In genomic region chr7:154744226-154744860, GRCh38 we compare ENCODE assay signal across 8 cellular contexts.
DNase-seq lines count a peak whose midpoint lies in the region; ATAC-seq and TF ChIP-seq lines count a peak whose summit lies in the region.

No MANE protein-coding gene starts in this region.

- H3K27me3 ChIP-seq in WERI-Rb-1 (ENCODE audit: insufficient read depth, low read depth, severe bottlenecking) (peaks cover 90% of the 10 kb centered on the region), right atrium auricular region (no peaks in the 10 kb centered on the region)

- ATAC-seq in GM21723 (IDR thresholded peaks at IDR 0.05; ENCODE audit: unreplicated experiment) (no peak), GM21447 (IDR thresholded peaks at IDR 0.05; ENCODE audit: unreplicated experiment) (no peak)

- H3K9me3 ChIP-seq in WERI-Rb-1 (ENCODE audit: severe bottlenecking): no peaks in the 10 kb centered on the region
- H3K9me3 ChIP-seq in right atrium auricular region: no peaks in the 10 kb centered on the region

- TF ChIP-seq CTCF in WERI-Rb-1 (IDR thresholded peaks at IDR 0.05; ENCODE audit: low read depth, low read length) (peak; percentile 92), right atrium auricular region (IDR thresholded peaks at IDR 0.05) (peak; percentile 40 to 71)

- peak; percentile 3 for DNase-seq in stimulated activated CD4-positive, alpha-beta T cell treated with anti-CD3 and anti-CD28 coated beads, Interleukin-12 subunit alpha, Interleukin-12 subunit beta, amount 100 ng/mL, for 4 hours
- DNase-seq in stimulated activated CD4-positive, alpha-beta T cell treated with anti-CD3 and anti-CD28 coated beads, Interleukin-4, amount 100 ng/mL, for 24 hours: no peak
- DNase-seq in WERI-Rb-1 (peak; percentile 46), right atrium auricular region (ENCODE audit: low spot score) (no peak)
- peak in 2 of 3 donors; percentile 21 to 23 for DNase-seq in stimulated activated CD4-positive, alpha-beta T cell treated with anti-CD3 and anti-CD28 coated beads, TNF-alpha, amount 100 ng/mL, for 48 hours (ENCODE audit: low read depth in 3 of 3)

- peak; percentile 53 for TF ChIP-seq RAD21 in Ishikawa (IDR thresholded peaks at IDR 0.05; ENCODE audit: low read depth)

- TF ChIP-seq EP300 in Ishikawa (IDR thresholded peaks at IDR 0.05; ENCODE audit: borderline replicate concordance): no peak

- no peak overlapping the region for H3K4me3 ChIP-seq in WERI-Rb-1 (ENCODE audit: low read depth, low read length)
- no peak overlapping the region for H3K4me3 ChIP-seq in right atrium auricular region

- H3K36me3 ChIP-seq in WERI-Rb-1: no peaks in the 10 kb centered on the region
- H3K36me3 ChIP-seq in right atrium auricular region: no peaks in the 10 kb centered on the region

- H3K4me1 ChIP-seq in right atrium auricular region: no peaks in the 10 kb centered on the region

- H3K27ac ChIP-seq in WERI-Rb-1 (no peak overlapping the region), right atrium auricular region (no peak overlapping the region)

TF ChIP-seq in Ishikawa, 13 proteins besides CTCF, POLR2A, EP300 and RAD21:
- TF ChIP-seq TCF12 (IDR thresholded peaks at IDR 0.05; ENCODE audit: low read depth): no peak
- TF ChIP-seq, protein P1, sequence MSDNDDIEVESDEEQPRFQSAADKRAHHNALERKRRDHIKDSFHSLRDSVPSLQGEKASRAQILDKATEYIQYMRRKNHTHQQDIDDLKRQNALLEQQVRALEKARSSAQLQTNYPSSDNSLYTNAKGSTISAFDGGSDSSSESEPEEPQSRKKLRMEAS (IDR thresholded peaks at IDR 0.05): no peak
- no peak for TF ChIP-seq NFIC (IDR thresholded peaks at IDR 0.05)
- no peak for TF ChIP-seq FOXM1 (IDR thresholded peaks at IDR 0.05; ENCODE audit: borderline replicate concordance, low read depth)
- no peak for TF ChIP-seq CREB1 (IDR thresholded peaks at IDR 0.05; ENCODE audit: low read depth)
- TF ChIP-seq TAF1 (IDR thresholded peaks at IDR 0.05; ENCODE audit: low read depth): no peak
- TF ChIP-seq, protein P2, sequence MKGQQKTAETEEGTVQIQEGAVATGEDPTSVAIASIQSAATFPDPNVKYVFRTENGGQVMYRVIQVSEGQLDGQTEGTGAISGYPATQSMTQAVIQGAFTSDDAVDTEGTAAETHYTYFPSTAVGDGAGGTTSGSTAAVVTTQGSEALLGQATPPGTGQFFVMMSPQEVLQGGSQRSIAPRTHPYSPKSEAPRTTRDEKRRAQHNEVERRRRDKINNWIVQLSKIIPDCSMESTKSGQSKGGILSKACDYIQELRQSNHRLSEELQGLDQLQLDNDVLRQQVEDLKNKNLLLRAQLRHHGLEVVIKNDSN (IDR thresholded peaks at IDR 0.05): no peak
- TF ChIP-seq, protein P3, sequence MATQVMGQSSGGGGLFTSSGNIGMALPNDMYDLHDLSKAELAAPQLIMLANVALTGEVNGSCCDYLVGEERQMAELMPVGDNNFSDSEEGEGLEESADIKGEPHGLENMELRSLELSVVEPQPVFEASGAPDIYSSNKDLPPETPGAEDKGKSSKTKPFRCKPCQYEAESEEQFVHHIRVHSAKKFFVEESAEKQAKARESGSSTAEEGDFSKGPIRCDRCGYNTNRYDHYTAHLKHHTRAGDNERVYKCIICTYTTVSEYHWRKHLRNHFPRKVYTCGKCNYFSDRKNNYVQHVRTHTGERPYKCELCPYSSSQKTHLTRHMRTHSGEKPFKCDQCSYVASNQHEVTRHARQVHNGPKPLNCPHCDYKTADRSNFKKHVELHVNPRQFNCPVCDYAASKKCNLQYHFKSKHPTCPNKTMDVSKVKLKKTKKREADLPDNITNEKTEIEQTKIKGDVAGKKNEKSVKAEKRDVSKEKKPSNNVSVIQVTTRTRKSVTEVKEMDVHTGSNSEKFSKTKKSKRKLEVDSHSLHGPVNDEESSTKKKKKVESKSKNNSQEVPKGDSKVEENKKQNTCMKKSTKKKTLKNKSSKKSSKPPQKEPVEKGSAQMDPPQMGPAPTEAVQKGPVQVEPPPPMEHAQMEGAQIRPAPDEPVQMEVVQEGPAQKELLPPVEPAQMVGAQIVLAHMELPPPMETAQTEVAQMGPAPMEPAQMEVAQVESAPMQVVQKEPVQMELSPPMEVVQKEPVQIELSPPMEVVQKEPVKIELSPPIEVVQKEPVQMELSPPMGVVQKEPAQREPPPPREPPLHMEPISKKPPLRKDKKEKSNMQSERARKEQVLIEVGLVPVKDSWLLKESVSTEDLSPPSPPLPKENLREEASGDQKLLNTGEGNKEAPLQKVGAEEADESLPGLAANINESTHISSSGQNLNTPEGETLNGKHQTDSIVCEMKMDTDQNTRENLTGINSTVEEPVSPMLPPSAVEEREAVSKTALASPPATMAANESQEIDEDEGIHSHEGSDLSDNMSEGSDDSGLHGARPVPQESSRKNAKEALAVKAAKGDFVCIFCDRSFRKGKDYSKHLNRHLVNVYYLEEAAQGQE (IDR thresholded peaks at IDR 0.05; ENCODE audit: low read depth): no peak
- no peak for TF ChIP-seq TEAD4 (IDR thresholded peaks at IDR 0.05)
- TF ChIP-seq ZBTB7A (IDR thresholded peaks at IDR 0.05; ENCODE audit: low read depth): no peak
- TF ChIP-seq YY1 (IDR thresholded peaks at IDR 0.05; ENCODE audit: low read depth): no peak
- no peak for TF ChIP-seq CEBPB (IDR thresholded peaks at IDR 0.05)
- no peak for TF ChIP-seq EGR1 (IDR thresholded peaks at IDR 0.05)
TF ChIP-seq in Ishikawa: peak in this region for 0.

Comparison
In these comparisons a context has a peak if more than half of its experiments do, and no peak if none do; other contexts are left out.
1. DNase-seq: peak in stimulated activated CD4-positive, alpha-beta T cell treated with anti-CD3 and anti-CD28 coated beads, Interleukin-12 subunit alpha, Interleukin-12 subunit beta, amount 100 ng/mL, for 4 hours (single experiment), WERI-Rb-1 (single experiment) and stimulated activated CD4-positive, alpha-beta T cell treated with anti-CD3 and anti-CD28 coated beads, TNF-alpha, amount 100 ng/mL, for 48 hours (2 of 3); none in stimulated activated CD4-positive, alpha-beta T cell treated with anti-CD3 and anti-CD28 coated beads, Interleukin-4, amount 100 ng/mL, for 24 hours (single experiment) and right atrium auricular region (single experiment).